Comparison of ENCODE assay signal across 17 cellular contexts in genomic region chr13:58994778-58995177, GRCh38.
DNase-seq lines count a peak whose midpoint lies in the region; ATAC-seq, FAIRE-seq and TF ChIP-seq lines count a peak whose summit lies in the region.
"Had no signal": no experiment of that assay in that cellular context is flagged by ENCODE, and none has a peak within 500 bp of the region (broad histone marks: within the 10 kb centered on the region; RNA-seq: fewer than 3 reads in every experiment).

No MANE protein-coding gene starts in this region.

- TF ChIP-seq POLR2A in HepG2 (IDR thresholded peaks at IDR 0.05; ENCODE audit: insufficient read depth in 1 of 2, low read depth in 2 of 2, low read length in 2 of 2) (no peak), right lobe of liver (IDR thresholded peaks at IDR 0.05) (no peak), H1 (IDR thresholded peaks at IDR 0.05; ENCODE audit: control extremely low read depth in 1 of 2, low read depth in 2 of 2, low read length in 2 of 2) (no peak)

- no peak overlapping the region for H3K9ac ChIP-seq in HepG2 (ENCODE audit: insufficient read depth, low read depth, low read length)
- H3K9ac ChIP-seq in H1 (replicated peaks in 1 of 4; ENCODE audit: extremely low read depth in 1 of 4, low read depth in 3 of 4, low read length in 3 of 4) = no peak overlapping the region
- no peak overlapping the region for H3K9ac ChIP-seq in neuronal stem cell (ENCODE audit: low read depth, low read length, poor library complexity)

- DNase-seq in HepG2 (ENCODE audit: low spot score) (no peak), right lobe of liver (no peak), NCI-H69 (lab: John Stamatoyannopoulos, UW) (peak; percentile 47), H1 (ENCODE audit: low read depth in 1 of 2, low spot score in 2 of 2) (no peak), neuronal stem cell (ENCODE audit: low spot score) (no peak), NCI-H187 treated with DMSO at 0.1 percent for 48 hours (lab: John Stamatoyannopoulos, UW) (no peak), cerebellum (ENCODE audit: low spot score) (no peak), frontal cortex (ENCODE audit: low spot score in 2 of 2) (no peak)
- DNase-seq: activated naive CD4-positive, alpha-beta T cell treated with anti-CD3 and anti-CD28 coated beads, Interleukin-2, amount 50 U/mL, for 16 hours; central memory CD4-positive, alpha-beta T cell; head of caudate nucleus; left cardiac atrium; NCI-H1930; stimulated activated CD4-positive, alpha-beta T cell treated with anti-CD3 and anti-CD28 coated beads, Interleukin-2, amount 100 ng/mL, for 24 hours; transverse colon had no signal

- H3K4me2 ChIP-seq in HepG2 (ENCODE audit: low read depth, low read length) (no peak overlapping the region), H1 (ENCODE audit: insufficient read depth in 1 of 2, low read depth in 2 of 2, low read length in 2 of 2) (no peak overlapping the region), neuronal stem cell (ENCODE audit: insufficient read depth, low read length, poor library complexity, severe bottlenecking) (no peak overlapping the region)

- no peak overlapping the region for H3K27ac ChIP-seq in HepG2 (ENCODE audit: extremely low read length, insufficient read depth, low read length)
- H3K27ac ChIP-seq in right lobe of liver = no peak overlapping the region
- no peak overlapping the region for H3K27ac ChIP-seq in H1 (ENCODE audit: low read depth, low read length)
- no peak overlapping the region for H3K27ac ChIP-seq in neuronal stem cell (replicated peaks; ENCODE audit: low read length)
- H3K27ac ChIP-seq: transverse colon had no signal

- no peak for TF ChIP-seq RAD21 in HepG2 (CRISPR knock-in tag; IDR thresholded peaks at IDR 0.05)
- TF ChIP-seq RAD21 in H1 (IDR thresholded peaks at IDR 0.05 in 1 of 2, conservative IDR thresholded peaks at IDR 0.05 in 1 of 2; ENCODE audit: low read depth in 2 of 2, low read length in 2 of 2) = peak; percentile 37 to 38; a peak in 3 of 4 replicates

- H3K14ac ChIP-seq in H1 (ENCODE audit: insufficient read length) (no peak overlapping the region), neuronal stem cell (ENCODE audit: low read length) (no peak overlapping the region)

- H2BK15ac ChIP-seq in H1 (ENCODE audit: low read length) (no peak overlapping the region), neuronal stem cell (ENCODE audit: low read length) (no peak overlapping the region)

- H2AK5ac ChIP-seq in H1 (ENCODE audit: low read depth, low read length) = no peak overlapping the region
- H2AK5ac ChIP-seq in neuronal stem cell (ENCODE audit: low read depth, low read length) = no peak overlapping the region

- H4K5ac ChIP-seq in H1 (ENCODE audit: insufficient read length, low read depth, low read length) = no peak overlapping the region

- TF ChIP-seq EP300 in HepG2 (IDR thresholded peaks at IDR 0.05; ENCODE audit: low read depth in 2 of 2, low read length in 2 of 2) (no peak), HepG2 (CRISPR knock-in tag; IDR thresholded peaks at IDR 0.05; ENCODE audit: borderline replicate concordance) (no peak), H1 (IDR thresholded peaks at IDR 0.05; ENCODE audit: borderline replicate concordance in 1 of 2, low read depth in 2 of 2, low read length in 2 of 2) (no peak)

- H3K4me3 ChIP-seq in HepG2 (replicated peaks in 1 of 3; ENCODE audit: insufficient read depth in 1 of 3, low read depth in 2 of 3, low read length in 3 of 3) = no peak overlapping the region
- no peak overlapping the region for H3K4me3 ChIP-seq in right lobe of liver
- H3K4me3 ChIP-seq in H1 (ENCODE audit: extremely low read depth in 1 of 4, insufficient read depth in 2 of 4, low read depth in 3 of 4, low read length in 4 of 4) = no peak overlapping the region
- no peak overlapping the region for H3K4me3 ChIP-seq in neuronal stem cell (ENCODE audit: low read length in 2 of 2)
- H3K4me3 ChIP-seq: K562, transverse colon had no signal

- H3K18ac ChIP-seq in H1 (ENCODE audit: extremely low read depth, low read length) (no peak overlapping the region), neuronal stem cell (ENCODE audit: low read length) (no peak overlapping the region)

- no peak overlapping the region for H4K8ac ChIP-seq in H1 (ENCODE audit: extremely low read depth, insufficient read depth, low read length)
- no peak overlapping the region for H4K8ac ChIP-seq in neuronal stem cell (ENCODE audit: low read depth, low read length)

- CTCF ChIA-PET in HepG2 (lab: Yijun Ruan, JAX; ENCODE audit: low intra/inter-chr PET ratio, low total read pairs) = no interaction called here
- CTCF ChIA-PET in H1 (lab: Charles Lee; ENCODE audit: partially characterized antibody) = no interaction called here

- H4K20me1 ChIP-seq in HepG2 (ENCODE audit: insufficient read depth, low read length) = no peaks in the 10 kb centered on the region
- H4K20me1 ChIP-seq in H1 (replicated peaks in 1 of 2; ENCODE audit: control insufficient read depth in 1 of 2, insufficient read depth in 2 of 2, low read length in 2 of 2) = no peaks in the 10 kb centered on the region

- in situ Hi-C loops in HepG2 (cut with HindIII; ENCODE audit: extremely low pct_ligation_motif_present, low pct_unique_long_range_greater_than_20kb) = no loop called here

- H3K36me3 ChIP-seq in HepG2 (replicated peaks in 1 of 2; ENCODE audit: control insufficient read depth in 1 of 2, insufficient read depth in 2 of 2, low read length in 2 of 2) (no peaks in the 10 kb centered on the region), right lobe of liver (no peaks in the 10 kb centered on the region), H1 (ENCODE audit: control insufficient read depth in 2 of 4, insufficient read depth in 4 of 4, low read length in 3 of 4) (no peaks in the 10 kb centered on the region), neuronal stem cell (replicated peaks in 1 of 2; ENCODE audit: control insufficient read depth in 2 of 2, insufficient read depth in 2 of 2, low read length in 2 of 2) (no peaks in the 10 kb centered on the region)
- H3K36me3 ChIP-seq: transverse colon had no signal

- POLR2A ChIA-PET in HepG2 (lab: Yijun Ruan, JAX) (no interaction called here), H1 (lab: Charles Lee; ENCODE audit: partially characterized antibody) (no interaction called here)

- no peaks in the 10 kb centered on the region for H3K23me2 ChIP-seq in H1 (ENCODE audit: low read depth, low read length)

- H3K4me1 ChIP-seq in HepG2 (ENCODE audit: insufficient read depth, low read length) (no peaks in the 10 kb centered on the region), right lobe of liver (no peaks in the 10 kb centered on the region), H1 (replicated peaks in 1 of 4; ENCODE audit: control insufficient read depth in 3 of 4, insufficient read depth in 4 of 4, low read length in 3 of 4) (no peaks in the 10 kb centered on the region; a peak in 1 of 7 replicates), neuronal stem cell (ENCODE audit: control insufficient read depth in 2 of 2, insufficient read depth in 1 of 2, low read depth in 1 of 2, low read length in 2 of 2) (no peaks in the 10 kb centered on the region)
- H3K4me1 ChIP-seq: transverse colon had no signal

- no peak overlapping the region for H3K56ac ChIP-seq in H1 (replicated peaks; ENCODE audit: insufficient read length, low read depth, low read length)

- H3K79me1 ChIP-seq in H1 (ENCODE audit: low read depth, low read length) = no peaks in the 10 kb centered on the region
- H3K79me1 ChIP-seq in neuronal stem cell (ENCODE audit: low read depth, low read length) = no peaks in the 10 kb centered on the region

- no peak for FAIRE-seq in HepG2 (lab: Jason Lieb, UNC)
- no peak for FAIRE-seq in H1 (lab: Jason Lieb, UNC)
- no peak for FAIRE-seq in frontal cortex (lab: Jason Lieb, UNC)
- FAIRE-seq: K562 had no signal

- H4K91ac ChIP-seq in H1 (replicated peaks; ENCODE audit: insufficient read length, low read length) = no peak overlapping the region
- no peak overlapping the region for H4K91ac ChIP-seq in neuronal stem cell (ENCODE audit: low read depth, low read length, poor library complexity)

- H3K23ac ChIP-seq in H1 (ENCODE audit: insufficient read length) (no peak overlapping the region), neuronal stem cell (ENCODE audit: low read depth, low read length, poor library complexity) (no peak overlapping the region)

- no peak for ATAC-seq in HepG2
- ATAC-seq in right lobe of liver = no peak
- ATAC-seq: K562, left cardiac atrium, WTC11 had no signal

- TF ChIP-seq CTCF in HepG2 (CRISPR knock-in tag; IDR thresholded peaks at IDR 0.05) (no peak), right lobe of liver (IDR thresholded peaks at IDR 0.05) (no peak), H1 (IDR thresholded peaks at IDR 0.05; ENCODE audit: control extremely low read depth in 1 of 3, insufficient read depth in 1 of 3, low read depth in 1 of 3, low read length in 3 of 3) (peak in 1 of 3 experiments; percentile 8; a peak in 1 of 4 replicates)

- no peak overlapping the region for H2BK20ac ChIP-seq in H1 (ENCODE audit: low read length)

- H3K27me3 ChIP-seq in HepG2 (ENCODE audit: control insufficient read depth in 1 of 2, insufficient read depth in 2 of 2, low read length in 2 of 2) (no peaks in the 10 kb centered on the region), right lobe of liver (no peaks in the 10 kb centered on the region), H1 (replicated peaks in 1 of 4; ENCODE audit: control insufficient read depth in 3 of 4, extremely low read depth in 1 of 4, insufficient read depth in 3 of 4, low read length in 3 of 4) (no peaks in the 10 kb centered on the region), neuronal stem cell (ENCODE audit: control insufficient read depth in 3 of 3, insufficient read depth in 3 of 3, low read depth in 1 of 3, low read length in 3 of 3) (no peaks in the 10 kb centered on the region)
- H3K27me3 ChIP-seq: transverse colon had no signal

- no TSS peak for BruUV-seq in HepG2 (replicated peaks; lab: Mats Ljungman, UMichigan)

- H2AFZ ChIP-seq in HepG2 (ENCODE audit: low read length) (no peak overlapping the region), H1 (ENCODE audit: low read length) (no peak overlapping the region), neuronal stem cell (ENCODE audit: low read length) (no peak overlapping the region)

- no peak overlapping the region for H2BK120ac ChIP-seq in H1 (replicated peaks; ENCODE audit: low read depth, low read length)
- no peak overlapping the region for H2BK120ac ChIP-seq in neuronal stem cell (ENCODE audit: low read depth, low read length)

- no peak overlapping the region for H2BK5ac ChIP-seq in H1 (ENCODE audit: low read depth, low read length)
- H2BK5ac ChIP-seq in neuronal stem cell (ENCODE audit: low read length) = no peak overlapping the region

- no peak overlapping the region for H3K4ac ChIP-seq in H1 (replicated peaks; ENCODE audit: insufficient read length, low read depth, low read length)
- H3K4ac ChIP-seq in neuronal stem cell (ENCODE audit: low read length) = no peak overlapping the region

- H3K9me3 ChIP-seq in HepG2 (ENCODE audit: low read length) (no peaks in the 10 kb centered on the region), right lobe of liver (no peaks in the 10 kb centered on the region), H1 (ENCODE audit: insufficient read depth in 2 of 2, low read depth in 1 of 2, low read length in 1 of 2) (no peaks in the 10 kb centered on the region), neuronal stem cell (replicated peaks in 1 of 2; ENCODE audit: control insufficient read depth in 2 of 2, insufficient read depth in 1 of 2, low read depth in 1 of 2, low read length in 2 of 2) (no peaks in the 10 kb centered on the region)
- H3K9me3 ChIP-seq: transverse colon had no signal

- H2BK12ac ChIP-seq in H1 (ENCODE audit: low read depth, low read length) (no peak overlapping the region), neuronal stem cell (ENCODE audit: low read length) (no peak overlapping the region)

- intact Hi-C loops in HepG2 (cut with micrococcal nuclease; ENCODE audit: unreplicated experiment) = no loop called here
- intact Hi-C loops in right lobe of liver (cut with DNase I) = no loop called here

- H3K79me2 ChIP-seq in HepG2 (ENCODE audit: insufficient read depth, low read length) = no peaks in the 10 kb centered on the region
- H3K79me2 ChIP-seq in H1 (ENCODE audit: control insufficient read depth in 1 of 2, insufficient read depth in 2 of 2, low read length in 2 of 2) = no peaks in the 10 kb centered on the region

Comparison
In these comparisons a context has a peak if more than half of its experiments do, and no peak if none do; other contexts are left out.
1. Of the 41 proteins assayed by ChIP-seq in both HepG2 and H1: peak only in HepG2: none; only in H1: RAD21; in both: none; in neither: 39; mixed calls (peak in some experiments, not most) for 1.